24 cellular contexts compared by ENCODE assay signal in the genomic region with DNA sequence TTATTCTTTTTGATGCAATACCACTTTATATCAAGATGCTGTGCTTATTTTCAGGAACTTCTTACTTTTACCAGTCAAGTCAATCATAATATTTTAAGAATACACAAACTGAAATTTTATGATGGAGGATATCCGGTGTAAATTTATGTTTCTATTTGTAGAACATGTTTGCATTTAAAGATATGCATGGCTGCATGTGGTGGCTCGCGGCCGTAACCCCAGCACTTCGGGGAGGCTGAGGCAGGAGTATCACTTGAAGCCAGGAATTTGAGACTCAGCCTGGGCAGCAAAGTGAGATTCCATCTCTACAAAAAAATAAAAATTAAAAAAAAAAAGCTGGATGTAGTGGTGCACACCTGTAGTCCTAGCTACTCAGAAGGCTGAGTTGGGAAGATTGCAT.
A peak's percentile ranks its signal among the peaks of the same experiment; 100 is the strongest.
DNase-seq lines count a peak whose midpoint lies in the region; ATAC-seq lines count a peak whose summit lies in the region.
"Had no signal": no experiment of that assay in that cellular context is flagged by ENCODE, and none has a peak within 500 bp of the region (broad histone marks: within the 10 kb centered on the region; RNA-seq: fewer than 3 reads in every experiment).

No MANE protein-coding gene starts in this region.

- peaks cover 29% of the 10 kb centered on the region; the same call in 1 of the 2 replicates for H3K9me3 ChIP-seq in BLaER1
- H3K9me3 ChIP-seq: Peyer's patch had no signal

- peak overlapping the region; percentile 49 for H3K4me3 ChIP-seq in BLaER1
- H3K4me3 ChIP-seq: GM23248, Peyer's patch had no signal

- H3K9me3 Mint-ChIP-seq in IgD-negative memory B cell (no peaks in the 10 kb centered on the region), naive B cell (no peaks in the 10 kb centered on the region)
- H3K9me3 Mint-ChIP-seq: CD8-positive, alpha-beta memory T cell had no signal

- peaks cover 81% of the 10 kb centered on the region for H3K4me1 ChIP-seq in BLaER1

- peak overlapping the region; percentile 81 for H3K4me2 ChIP-seq in BLaER1

- 0 out of 2 replicates have a peak overlapping the region, but pooled peaks have one; percentile 51 for H3K9ac ChIP-seq in BLaER1
- H3K9ac ChIP-seq: GM23248 had no signal

- H3K4me3 Mint-ChIP-seq in IgD-negative memory B cell, result peak overlapping the region in 3 of 4 donors; percentile 10 to 62 (median 46)
- peak overlapping the region in 6 of 8 donors; percentile 22 to 83 (median 58) for H3K4me3 Mint-ChIP-seq in naive B cell
- H3K4me3 Mint-ChIP-seq: CD8-positive, alpha-beta memory T cell had no signal

- peak overlapping the region; percentile 82 for H3K27ac ChIP-seq in BLaER1
- H3K27ac ChIP-seq: C4-2B, GM23248, Peyer's patch had no signal

- DNase-seq in naive B cell, result no peak
- no peak for DNase-seq in stimulated activated CD4-positive, alpha-beta T cell treated with anti-CD3 and anti-CD28 coated beads, Interleukin-1b, Interleukin-23, amount 100 ng/mL, for 48 hours
- DNase-seq: CD8-positive, alpha-beta memory T cell; DMS 273 treated with DMSO at 0.1 percent for 48 hours; DMS79; GM23248; H7; IMR-90; NCI-H1092; NCI-H1417 treated with DMSO at 0.1 percent for 48 hours; NCI-H1694 treated with DMSO at 0.1 percent for 48 hours; NCI-H2081; NCI-H2227 treated with DMSO at 0.1 percent for 48 hours; NCI-H69; OCI-M1; Peyer's patch; SHP77 treated with DMSO at 0.1 percent for 48 hours; T-helper 1 cell had no signal

- no peaks in the 10 kb centered on the region for H4K20me1 ChIP-seq in BLaER1

- H3K27me3 Mint-ChIP-seq in IgD-negative memory B cell, result no peaks in the 10 kb centered on the region
- H3K27me3 Mint-ChIP-seq in naive B cell, result no peaks in the 10 kb centered on the region

- no peaks in the 10 kb centered on the region for H3K36me3 ChIP-seq in BLaER1
- H3K36me3 ChIP-seq: Peyer's patch had no signal

- H3K27me3 ChIP-seq in BLaER1, result no peaks in the 10 kb centered on the region
- H3K27me3 ChIP-seq: Peyer's patch had no signal

- peaks cover 1% of the 10 kb centered on the region for H3K36me3 Mint-ChIP-seq in IgD-negative memory B cell
- H3K36me3 Mint-ChIP-seq in naive B cell, result no peaks in the 10 kb centered on the region
- H3K36me3 Mint-ChIP-seq: CD8-positive, alpha-beta memory T cell had no signal

- H3K4me1 Mint-ChIP-seq in IgD-negative memory B cell (peaks cover 18 to 29% (median 23%) of the 10 kb centered on the region in 3 donors), naive B cell (peaks cover 16 to 36% (median 18%) of the 10 kb centered on the region in 3 donors)

- ATAC-seq in GM19351 (IDR thresholded peaks at IDR 0.05; ENCODE audit: unreplicated experiment) (peak; percentile 44), naive B cell (ENCODE audit: low read depth in 2 of 2) (no peak), GM21360 (IDR thresholded peaks at IDR 0.05; ENCODE audit: unreplicated experiment) (no peak)
- ATAC-seq in activated CD4-positive, CD25-positive, alpha-beta regulatory T cell treated with anti-CD3 and anti-CD28 coated beads, Interleukin-2, amount 50 U/mL, for 24 hours, result no peak

- H3K27ac Mint-ChIP-seq in IgD-negative memory B cell, result no peak overlapping the region
- peak overlapping the region in 2 of 6 donors; percentile 30 to 71 for H3K27ac Mint-ChIP-seq in naive B cell
- H3K27ac Mint-ChIP-seq: CD8-positive, alpha-beta memory T cell had no signal
